ENCODE assay signal across 14 cellular contexts in the genomic region with DNA sequence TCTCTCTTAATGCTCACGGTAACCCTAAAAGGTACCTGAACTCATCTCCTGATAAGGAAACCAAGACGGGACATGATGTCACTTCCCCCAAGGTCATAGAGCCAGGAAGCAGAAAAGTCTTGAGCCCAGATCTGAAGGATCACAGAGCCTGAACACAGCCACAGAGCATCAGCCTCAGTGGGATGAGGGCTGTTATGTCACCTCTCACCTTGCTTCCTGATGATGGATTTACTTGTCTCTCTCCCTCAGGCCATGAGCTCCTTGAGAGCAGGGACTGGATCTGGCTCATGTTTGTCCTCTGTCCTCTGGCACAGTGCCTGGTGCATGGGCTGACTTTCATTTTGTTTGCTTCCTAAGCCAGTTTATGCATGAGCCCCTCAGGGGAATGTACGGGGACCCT. TPM values are rescaled to one million over a fixed set of nuclear protein-coding genes. Genes with fewer than 3 reads are reported as not detected.
DNase-seq lines count a peak whose midpoint lies in the region; ATAC-seq, FAIRE-seq and TF ChIP-seq lines count a peak whose summit lies in the region.
"Had no signal": no experiment of that assay in that cellular context is flagged by ENCODE, and none has a peak within 500 bp of the region (broad histone marks: within the 10 kb centered on the region; RNA-seq: fewer than 3 reads in every experiment).

No MANE protein-coding gene starts in this region.

- intact Hi-C loops in esophagus muscularis mucosa (cut with DNase I), result no loop called here

- TF ChIP-seq POLR2A in GM12892 (IDR thresholded peaks at IDR 0.05; ENCODE audit: low read depth, low read length), result no peak
- TF ChIP-seq POLR2A in esophagus muscularis mucosa (IDR thresholded peaks at IDR 0.05; ENCODE audit: low read depth), result no peak

- H3K4me3 Mint-ChIP-seq in CD4-positive, CD25-positive, alpha-beta regulatory T cell, result no peak overlapping the region
- no peak overlapping the region for H3K4me3 Mint-ChIP-seq in nephron
- H3K4me3 Mint-ChIP-seq: central memory CD8-positive, alpha-beta T cell; WTC11 had no signal

- 61% methylated on average over 3 of the region's 3 CpGs for WGBS in esophagus muscularis mucosa

- peaks cover 4 to 13% (median 7%) of the 10 kb centered on the region in 4 donors for H3K4me1 Mint-ChIP-seq in CD4-positive, CD25-positive, alpha-beta regulatory T cell
- peaks cover 47% of the 10 kb centered on the region for H3K4me1 Mint-ChIP-seq in nephron
- H3K4me1 Mint-ChIP-seq: WTC11 had no signal

- no peak for TF ChIP-seq EP300 in esophagus muscularis mucosa (IDR thresholded peaks at IDR 0.05)

- no peak overlapping the region for H3K27ac ChIP-seq in CD4-positive, CD25-positive, alpha-beta regulatory T cell (ENCODE audit: insufficient read depth, low read length, poor library complexity, severe bottlenecking)
- H3K27ac ChIP-seq in esophagus muscularis mucosa (replicated peaks in 1 of 4) (no peak overlapping the region), foreskin keratinocyte (no peak overlapping the region)
- H3K27ac ChIP-seq: hepatocyte had no signal

- H3K27ac Mint-ChIP-seq in CD4-positive, CD25-positive, alpha-beta regulatory T cell, result peak overlapping the region in 2 of 3 donors; percentile 28 to 53
- peak overlapping the region; percentile 24 to 64 (median 48) for H3K27ac Mint-ChIP-seq in nephron
- H3K27ac Mint-ChIP-seq: WTC11 had no signal

- FAIRE-seq in GM12892 (lab: Jason Lieb, UNC), result peak; percentile 46

- ATAC-seq in CD4-positive, CD25-positive, alpha-beta regulatory T cell (ENCODE audit: low read depth in 2 of 2), result peak in 1 of 2 donors; percentile 39
- ATAC-seq in HG03159 (IDR thresholded peaks at IDR 0.05; ENCODE audit: unreplicated experiment) (no peak), foreskin keratinocyte (no peak)
- ATAC-seq: WTC11 had no signal

- H3K4me3 ChIP-seq in CD4-positive, CD25-positive, alpha-beta regulatory T cell (ENCODE audit: low read depth, low read length), result no peak overlapping the region
- H3K4me3 ChIP-seq in esophagus muscularis mucosa, result no peak overlapping the region
- H3K4me3 ChIP-seq: hepatocyte had no signal

- DNase-seq in CD4-positive, CD25-positive, alpha-beta regulatory T cell, result peak in 1 of 3 donors; percentile 37
- DNase-seq in GM12892 (ENCODE audit: insufficient read length) (no peak), astrocyte of the hippocampus (ENCODE audit: low read depth, low spot score) (peak; percentile 32), esophagus muscularis mucosa (ENCODE audit: extremely low spot score) (no peak), MV-4-11 (lab: John Stamatoyannopoulos, UW) (no peak), foreskin keratinocyte (no peak)
- DNase-seq: amygdala; NCI-H1694; stimulated activated CD4-positive, alpha-beta T cell treated with anti-CD3 and anti-CD28 coated beads, Interleukin-4, amount 100 ng/mL, for 1 hour had no signal

- peaks cover 4% of the 10 kb centered on the region for H3K27me3 Mint-ChIP-seq in CD4-positive, CD25-positive, alpha-beta regulatory T cell
- no peaks in the 10 kb centered on the region for H3K27me3 Mint-ChIP-seq in nephron (ENCODE audit: low read depth)
- H3K27me3 Mint-ChIP-seq: central memory CD8-positive, alpha-beta T cell had no signal

- no peaks in the 10 kb centered on the region for H3K9me3 ChIP-seq in CD4-positive, CD25-positive, alpha-beta regulatory T cell (ENCODE audit: control insufficient read depth in 2 of 2, low read length in 2 of 2)
- no peaks in the 10 kb centered on the region for H3K9me3 ChIP-seq in esophagus muscularis mucosa

- no peaks in the 10 kb centered on the region for H3K36me3 ChIP-seq in CD4-positive, CD25-positive, alpha-beta regulatory T cell (ENCODE audit: control insufficient read depth, insufficient read depth, low read length)
- no peaks in the 10 kb centered on the region for H3K36me3 ChIP-seq in esophagus muscularis mucosa

- peaks cover 5% of the 10 kb centered on the region for H3K4me1 ChIP-seq in CD4-positive, CD25-positive, alpha-beta regulatory T cell (ENCODE audit: control insufficient read depth, insufficient read depth, low read length, poor library complexity, severe bottlenecking)
- peaks cover 0 to 9% (median 3%) of the 10 kb centered on the region in 4 donors for H3K4me1 ChIP-seq in esophagus muscularis mucosa
- peaks cover 9% of the 10 kb centered on the region for H3K4me1 ChIP-seq in foreskin keratinocyte

- TF ChIP-seq CTCF in nephron (IDR thresholded peaks at IDR 0.05; ENCODE audit: unreplicated experiment in 3 of 3), result no peak
- TF ChIP-seq CTCF in esophagus muscularis mucosa (IDR thresholded peaks at IDR 0.05), result no peak
- TF ChIP-seq CTCF in foreskin keratinocyte (conservative IDR thresholded peaks at IDR 0.05), result no peak

- no peaks in the 10 kb centered on the region for H3K9me3 Mint-ChIP-seq in CD4-positive, CD25-positive, alpha-beta regulatory T cell
- H3K9me3 Mint-ChIP-seq in nephron, result peaks cover 6% of the 10 kb centered on the region
- H3K9me3 Mint-ChIP-seq: central memory CD8-positive, alpha-beta T cell had no signal

- no peaks in the 10 kb centered on the region for H3K27me3 ChIP-seq in CD4-positive, CD25-positive, alpha-beta regulatory T cell (ENCODE audit: control insufficient read depth, insufficient read depth, low read length)
- H3K27me3 ChIP-seq in esophagus muscularis mucosa (no peaks in the 10 kb centered on the region), foreskin keratinocyte (no peaks in the 10 kb centered on the region)
- H3K27me3 ChIP-seq: hepatocyte had no signal

- H3K36me3 Mint-ChIP-seq in CD4-positive, CD25-positive, alpha-beta regulatory T cell, result no peaks in the 10 kb centered on the region
- H3K36me3 Mint-ChIP-seq in nephron (ENCODE audit: low read depth), result no peaks in the 10 kb centered on the region

RNA-seq across cellular contexts. Expression of a gene that starts 54.2 kb away (rescaled TPM):
- 33.5 TPM for total RNA-seq in CD4-positive, CD25-positive, alpha-beta regulatory T cell
- polyA plus RNA-seq in CD4-positive, CD25-positive, alpha-beta regulatory T cell, result 1 to 10 TPM; 4.2 to 7.5 (median 5.7) TPM
- polyA plus RNA-seq in GM12892 (2012; ENCODE audit: missing spikeins), result 21.0 TPM
- 10 to 100 TPM; 12.1 to 18.1 (median 14.3) TPM for total RNA-seq in esophagus muscularis mucosa
- total RNA-seq in foreskin keratinocyte, result 17.1 and 18.4 TPM in 2 replicates
- polyA plus RNA-seq in foreskin keratinocyte, result 5.7 and 7.1 TPM in 2 replicates
